Comparison of ENCODE assay signal across 9 cellular contexts in genomic region chr6:78101387-78101786, GRCh38.
"Had no signal": no experiment of that assay in that cellular context is flagged by ENCODE, and none has a peak within 500 bp of the region (broad histone marks: within the 10 kb centered on the region; RNA-seq: fewer than 3 reads in every experiment).

No MANE protein-coding gene starts in this region.

- H3K27me3 Mint-ChIP-seq: IgD-negative memory B cell had no signal

- H3K4me1 Mint-ChIP-seq: IgD-negative memory B cell had no signal

- H3K4me1 ChIP-seq: HAP-1 had no signal

- H3K36me3 Mint-ChIP-seq: IgD-negative memory B cell had no signal

- FAIRE-seq: HepG2 had no signal

- ATAC-seq: HCT116, HepG2 had no signal

- DNase-seq: GM23248, H7, HFFc6, KBM-7 had no signal

- H3K9ac ChIP-seq: GM23248 had no signal

- H3K36me3 ChIP-seq: HAP-1 had no signal

- H3K27ac Mint-ChIP-seq: HFFc6 had no signal

- H3K4me3 Mint-ChIP-seq: HFFc6, IgD-negative memory B cell had no signal

- H3K9me3 ChIP-seq: HAP-1 had no signal

- H2AFZ ChIP-seq: GM23248 had no signal

- H3K4me3 ChIP-seq: GM23248, HAP-1 had no signal

- H3K27ac ChIP-seq: GM23248, HL-60 had no signal
